1 cellular context compared by ENCODE assay signal in genomic region chr17:82153745-82154375, GRCh38.
TF ChIP-seq lines count a peak whose summit lies in the region.

No MANE protein-coding gene starts in this region.

TF ChIP-seq in HEK293, 187 proteins besides CTCF, POLR2A, EP300 and RAD21 (continued from another document):
- TF ChIP-seq ZNF596 (tag by site-specific recombination; IDR thresholded peaks at IDR 0.05), result no peak
- peak; percentile 22; the same call in 1 of the 2 replicates for TF ChIP-seq ZFP69B (tag by site-specific recombination; IDR thresholded peaks at IDR 0.05)
- TF ChIP-seq ZNF214 (tag by site-specific recombination; IDR thresholded peaks at IDR 0.05; ENCODE audit: borderline replicate concordance), result no peak
